18 cellular contexts compared by ENCODE assay signal in genomic region chr5:72213482-72213881, GRCh38.
DNase-seq lines count a peak whose midpoint lies in the region; ATAC-seq and TF ChIP-seq lines count a peak whose summit lies in the region.
"Had no signal": no experiment of that assay in that cellular context is flagged by ENCODE, and none has a peak within 500 bp of the region (broad histone marks: within the 10 kb centered on the region; RNA-seq: fewer than 3 reads in every experiment).

No MANE protein-coding gene starts in this region.

- H3K27ac ChIP-seq in left ventricle myocardium inferior (replicated peaks) (peak overlapping the region; percentile 46), heart right ventricle (peak overlapping the region in 1 of 10 donors; percentile 35)
- H3K27ac ChIP-seq: BLaER1, C4-2B had no signal

- H3K36me3 Mint-ChIP-seq in activated T-helper 17 cell treated with anti-CD3 and anti-CD28 coated beads, Interleukin-2, amount 50 U/mL, for 72 hours (ENCODE audit: low read depth): peaks cover 17% of the 10 kb centered on the region

- no peaks in the 10 kb centered on the region for H3K27me3 Mint-ChIP-seq in activated T-helper 17 cell treated with anti-CD3 and anti-CD28 coated beads, Interleukin-2, amount 50 U/mL, for 72 hours
- H3K27me3 Mint-ChIP-seq: B cell; CD4-positive, CD25-positive, alpha-beta regulatory T cell had no signal

- H3K9me3 ChIP-seq in left ventricle myocardium inferior (replicated peaks): no peaks in the 10 kb centered on the region
- H3K9me3 ChIP-seq in heart right ventricle: no peaks in the 10 kb centered on the region
- H3K9me3 ChIP-seq: BLaER1, Caco-2 had no signal

- TF ChIP-seq CTCF in left ventricle myocardium inferior (IDR thresholded peaks at IDR 0.05; ENCODE audit: borderline replicate concordance) (no peak), heart right ventricle (IDR thresholded peaks at IDR 0.05) (no peak)

- intact Hi-C loops in left ventricle myocardium inferior (cut with micrococcal nuclease) (no loop called here), heart right ventricle (cut with DNase I) (no loop called here)

- no peak for ATAC-seq in heart right ventricle
- peak; percentile 19 for ATAC-seq in activated T-helper 17 cell treated with anti-CD3 and anti-CD28 coated beads, Interleukin-2, amount 50 U/mL, for 72 hours (replicated peaks)
- ATAC-seq: CD8-positive, alpha-beta T cell; GM12878; GM23338; HCT116 had no signal

- H3K36me3 ChIP-seq in left ventricle myocardium inferior (peaks cover 15% of the 10 kb centered on the region), heart right ventricle (peaks cover 0 to 21% (median 5%) of the 10 kb centered on the region in 9 donors)

- no peak overlapping the region for H3K4me3 ChIP-seq in left ventricle myocardium inferior
- no peak overlapping the region for H3K4me3 ChIP-seq in heart right ventricle
- H3K4me3 ChIP-seq: BLaER1, GM12878, GM23338 had no signal

- H3K4me1 ChIP-seq in left ventricle myocardium inferior: peaks cover 40% of the 10 kb centered on the region
- peaks cover 4 to 23% (median 16%) of the 10 kb centered on the region in 9 donors for H3K4me1 ChIP-seq in heart right ventricle
- H3K4me1 ChIP-seq: BLaER1, Caco-2 had no signal

- DNase-seq in left ventricle myocardium inferior (no peak), heart right ventricle (no peak), kidney tubule cell (ENCODE audit: low spot score) (peak; percentile 25), inferior parietal cortex (ENCODE audit: extremely low spot score) (no peak)
- no peak for DNase-seq in effector CD8-positive, alpha-beta T cell (lab: John Stamatoyannopoulos, UW)
- DNase-seq: Caco-2; CD4-positive, CD25-positive, alpha-beta regulatory T cell; CD8-positive, alpha-beta T cell; DMS153; DND-41; H9 had no signal

- H3K27me3 ChIP-seq in left ventricle myocardium inferior (ENCODE audit: low read depth) (no peaks in the 10 kb centered on the region), heart right ventricle (no peaks in the 10 kb centered on the region)
- H3K27me3 ChIP-seq: BLaER1 had no signal

- no peaks in the 10 kb centered on the region for H3K4me1 Mint-ChIP-seq in activated T-helper 17 cell treated with anti-CD3 and anti-CD28 coated beads, Interleukin-2, amount 50 U/mL, for 72 hours
- H3K4me1 Mint-ChIP-seq: B cell had no signal

- no peak overlapping the region for H3K4me3 Mint-ChIP-seq in activated T-helper 17 cell treated with anti-CD3 and anti-CD28 coated beads, Interleukin-2, amount 50 U/mL, for 72 hours
- H3K4me3 Mint-ChIP-seq: B cell; CD8-positive, alpha-beta T cell; GM23338; H9 had no signal

- no peak overlapping the region for H3K27ac Mint-ChIP-seq in activated T-helper 17 cell treated with anti-CD3 and anti-CD28 coated beads, Interleukin-2, amount 50 U/mL, for 72 hours
- H3K27ac Mint-ChIP-seq: B cell; CD4-positive, CD25-positive, alpha-beta regulatory T cell; CD8-positive, alpha-beta T cell; GM23338 had no signal

- 98% methylated on average over 4 of the region's 4 CpGs for WGBS in heart right ventricle, 2 donors

- H3K9me3 Mint-ChIP-seq in activated T-helper 17 cell treated with anti-CD3 and anti-CD28 coated beads, Interleukin-2, amount 50 U/mL, for 72 hours: no peaks in the 10 kb centered on the region
- H3K9me3 Mint-ChIP-seq: CD8-positive, alpha-beta T cell; GM23338; H9 had no signal
